Comparison of ENCODE assay signal across 20 cellular contexts in genomic region chr3:49733551-49733950, GRCh38. TPM values are rescaled to one million over a fixed set of nuclear protein-coding genes. Genes with fewer than 3 reads are reported as not detected.
"Had no signal": no experiment of that assay in that cellular context is flagged by ENCODE, and none has a peak within 500 bp of the region (broad histone marks: within the 10 kb centered on the region; RNA-seq: fewer than 3 reads in every experiment).

No MANE protein-coding gene starts in this region.

- H3K27me3 ChIP-seq: body of pancreas, hepatocyte, neutrophil, pancreas had no signal

- H3K4me1 ChIP-seq: body of pancreas, lower lobe of right lung, pancreas had no signal

- H3K9me3 Mint-ChIP-seq: activated CD4-positive, alpha-beta T cell treated with anti-CD3 and anti-CD28 coated beads, Interleukin-2, amount 10 ng/mL, durations not matched to agents 7 days and 5 days; activated naive CD8-positive, alpha-beta T cell treated with anti-CD3 and anti-CD28 coated beads for 36 hours; activated T-helper 17 cell treated with anti-CD3 and anti-CD28 coated beads, Interleukin-2, amount 50 U/mL, for 72 hours; natural killer cell; stimulated activated memory B cell treated with anti-CD40 and anti-IgM and Interleukin-4, amounts not matched to agents 10 μg/mL and 1 μg/mL and 100 μg/mL, for 72 hours had no signal

- ATAC-seq: activated CD4-positive, CD25-positive, alpha-beta regulatory T cell treated with anti-CD3 and anti-CD28 coated beads, Interleukin-2, amount 50 U/mL, for 24 hours; activated T-helper 17 cell treated with anti-CD3 and anti-CD28 coated beads, Interleukin-2, amount 50 U/mL, for 72 hours; body of pancreas; left colon; lower lobe of right lung; natural killer cell; stimulated activated memory B cell treated with anti-CD40 and anti-IgM and Interleukin-4, amounts not matched to agents 10 μg/mL and 1 μg/mL and 100 μg/mL, for 72 hours had no signal

- DNase-seq: activated CD4-positive, alpha-beta T cell treated with anti-CD3 and anti-CD28 coated beads, Interleukin-2, amount 10 ng/mL, durations not matched to agents 7 days and 5 days; activated naive CD4-positive, alpha-beta T cell; activated naive CD8-positive, alpha-beta T cell treated with anti-CD3 and anti-CD28 coated beads for 36 hours; body of pancreas; dermis blood vessel endothelial cell; erythroblast; left colon; lower lobe of right lung; natural killer cell; pancreas; stimulated activated CD4-positive, alpha-beta T cell treated with anti-CD3 and anti-CD28 coated beads, Interleukin-4, amount 100 ng/mL, for 24 hours had no signal

- H3K27ac ChIP-seq: body of pancreas, hepatocyte, lower lobe of right lung, neutrophil, pancreas, thoracic aorta had no signal

- H3K4me3 ChIP-seq: body of pancreas, hepatocyte, lower lobe of right lung, pancreas, thoracic aorta had no signal

- H3K9me3 ChIP-seq: body of pancreas, lower lobe of right lung, neutrophil, pancreas, thoracic aorta had no signal

- H3K4me3 Mint-ChIP-seq: activated CD4-positive, alpha-beta T cell treated with anti-CD3 and anti-CD28 coated beads, Interleukin-2, amount 10 ng/mL, durations not matched to agents 7 days and 5 days; activated naive CD8-positive, alpha-beta T cell treated with anti-CD3 and anti-CD28 coated beads for 36 hours; activated T-helper 17 cell treated with anti-CD3 and anti-CD28 coated beads, Interleukin-2, amount 50 U/mL, for 72 hours; natural killer cell; stimulated activated memory B cell treated with anti-CD40 and anti-IgM and Interleukin-4, amounts not matched to agents 10 μg/mL and 1 μg/mL and 100 μg/mL, for 72 hours had no signal

- H3K27ac Mint-ChIP-seq: activated CD4-positive, alpha-beta T cell treated with anti-CD3 and anti-CD28 coated beads, Interleukin-2, amount 10 ng/mL, durations not matched to agents 7 days and 5 days; activated naive CD8-positive, alpha-beta T cell treated with anti-CD3 and anti-CD28 coated beads for 36 hours; activated T-helper 17 cell treated with anti-CD3 and anti-CD28 coated beads, Interleukin-2, amount 50 U/mL, for 72 hours; natural killer cell; stimulated activated memory B cell treated with anti-CD40 and anti-IgM and Interleukin-4, amounts not matched to agents 10 μg/mL and 1 μg/mL and 100 μg/mL, for 72 hours had no signal

- H3K27me3 Mint-ChIP-seq: activated CD4-positive, alpha-beta T cell treated with anti-CD3 and anti-CD28 coated beads, Interleukin-2, amount 10 ng/mL, durations not matched to agents 7 days and 5 days; activated naive CD8-positive, alpha-beta T cell treated with anti-CD3 and anti-CD28 coated beads for 36 hours; activated T-helper 17 cell treated with anti-CD3 and anti-CD28 coated beads, Interleukin-2, amount 50 U/mL, for 72 hours; stimulated activated memory B cell treated with anti-CD40 and anti-IgM and Interleukin-4, amounts not matched to agents 10 μg/mL and 1 μg/mL and 100 μg/mL, for 72 hours had no signal

RNA-seq across cellular contexts. Expression of gene AMIGO3, which starts 14.1 kb away (rescaled TPM):
- total RNA-seq: activated naive CD8-positive, alpha-beta T cell treated with anti-CD3 and anti-CD28 coated beads for 36 hours; left colon; lower lobe of right lung; pancreas; pulmonary artery endothelial cell; sciatic nerve; ureter had no signal
